In genomic region chr19:7673995-7674667, GRCh38 we compare ENCODE assay signal across 8 cellular contexts. TPM values are rescaled to one million over a fixed set of nuclear protein-coding genes. Genes with fewer than 3 reads are reported as not detected.
DNase-seq lines count a peak whose midpoint lies in the region; ATAC-seq, FAIRE-seq and TF ChIP-seq lines count a peak whose summit lies in the region.

No MANE protein-coding gene starts in this region.

- no peak overlapping the region for H3K9ac ChIP-seq in mammary epithelial cell (ENCODE audit: insufficient read depth, low read length)

- H3K27ac ChIP-seq in mammary epithelial cell (ENCODE audit: insufficient read depth, low read depth, low read length), result no peak overlapping the region
- no peak overlapping the region for H3K27ac ChIP-seq in right lobe of liver

- ATAC-seq in right lobe of liver (peak; percentile 77 to 93 (median 82)), GM19023 (IDR thresholded peaks at IDR 0.05; ENCODE audit: unreplicated experiment) (no peak), GM18517 (IDR thresholded peaks at IDR 0.05; ENCODE audit: unreplicated experiment) (no peak)

- H3K36me3 ChIP-seq in mammary epithelial cell (ENCODE audit: insufficient read depth, low read length) (no peaks in the 10 kb centered on the region), right lobe of liver (no peaks in the 10 kb centered on the region)

- intact Hi-C loops in mammary epithelial cell (cut with micrococcal nuclease) (no loop called here), right lobe of liver (cut with DNase I) (no loop called here)

- FAIRE-seq in HTR-8/SVneo (lab: Jason Lieb, UNC), result peak; percentile 36

- H3K4me1 ChIP-seq in mammary epithelial cell (ENCODE audit: insufficient read depth, low read length), result no peaks in the 10 kb centered on the region
- no peaks in the 10 kb centered on the region for H3K4me1 ChIP-seq in right lobe of liver

- in situ Hi-C loops in Caki2 (cut with HindIII; ENCODE audit: low pct_unique_long_range_greater_than_20kb, low sequenced_read_pairs) (no loop called here), mammary epithelial cell (cut with MboI; ENCODE audit: low sequenced_read_pairs in 2 of 2) (no loop called here)

- no peak for TF ChIP-seq CTCF in mammary epithelial cell (conservative IDR thresholded peaks at IDR 0.05 in 1 of 2, IDR thresholded peaks at IDR 0.05 in 1 of 2; ENCODE audit: extremely low read depth in 1 of 2, insufficient read depth in 1 of 2, low read depth in 1 of 2, low read length in 2 of 2)
- no peak for TF ChIP-seq CTCF in right lobe of liver (IDR thresholded peaks at IDR 0.05)

- no TSS peak for BruUV-seq in mammary epithelial cell (replicated peaks; lab: Mats Ljungman, UMichigan)

- H4K20me1 ChIP-seq in mammary epithelial cell (ENCODE audit: insufficient read depth, low read length), result no peaks in the 10 kb centered on the region

- DNase-seq in Caki2 (ENCODE audit: low read depth) (peak; percentile 50), HTR-8/SVneo (ENCODE audit: insufficient read length, low spot score) (peak; percentile 75), OCI-M2 (lab: John Stamatoyannopoulos, UW; ENCODE audit: unreplicated experiment) (peak; percentile 7), mammary epithelial cell (peak; percentile 41), right lobe of liver (peak; percentile 67 to 78 (median 73)), T-helper 9 cell (no peak)

- H3K9me3 ChIP-seq in mammary epithelial cell (replicated peaks; ENCODE audit: insufficient read depth, low read length) (no peaks in the 10 kb centered on the region), right lobe of liver (no peaks in the 10 kb centered on the region)

- no peak overlapping the region for H3K4me2 ChIP-seq in mammary epithelial cell (ENCODE audit: insufficient read depth, low read depth, low read length)

- WGBS in mammary epithelial cell (ENCODE audit: low coverage, missing lambda C conversion rate), result 42% methylated on average over 12 of the region's 12 CpGs
- WGBS in right lobe of liver (ENCODE audit: insufficient coverage, low coverage, low lambda C conversion rate, missing lambda C conversion rate), result 23% methylated on average over 10 of the region's 12 CpGs

- peaks cover 3% of the 10 kb centered on the region for H3K27me3 ChIP-seq in mammary epithelial cell (ENCODE audit: insufficient read depth, low read length)
- no peaks in the 10 kb centered on the region for H3K27me3 ChIP-seq in right lobe of liver

- dilution Hi-C loops in mammary epithelial cell (cut with HindIII; ENCODE audit: low sequenced_read_pairs), result loop anchor here (5.0 kb wide), 2 partner anchors 63 to 67 kb away; no protein-coding TSS in a partner anchor

- H3K4me3 ChIP-seq in mammary epithelial cell (replicated peaks in 1 of 3; ENCODE audit: insufficient read depth in 1 of 3, low read depth in 2 of 3, low read length in 3 of 3) (no peak overlapping the region), right lobe of liver (no peak overlapping the region)

- no peaks in the 10 kb centered on the region for H3K79me2 ChIP-seq in mammary epithelial cell (ENCODE audit: insufficient read depth, low read length)

- CTCF ChIA-PET in mammary epithelial cell (lab: Charles Lee; ENCODE audit: low non-redundant PET), result no interaction called here

- no peak for TF ChIP-seq POLR2A in right lobe of liver (IDR thresholded peaks at IDR 0.05)

- H2AFZ ChIP-seq in mammary epithelial cell (ENCODE audit: low read depth, low read length), result peak overlapping the region; percentile 26

RNA-seq across cellular contexts. Expression of gene MCEMP1, which starts 2.8 kb away (rescaled TPM):
- not detected in 2 replicates for total RNA-seq in Caki2 (2014; rRNA removed; shearing (Covaris generic); ENCODE audit: low replicate concordance)
- total RNA-seq in mammary epithelial cell (not detected), right lobe of liver (under 1 TPM; 0.11 to 0.86 (median 0.34) TPM)
- 0.11 TPM for polyA plus RNA-seq in mammary epithelial cell
- polyA minus RNA-seq in mammary epithelial cell, result not detected

RNA-seq across cellular contexts. Expression of gene RETN, which starts 5.3 kb away (rescaled TPM):
- not detected in 2 replicates for total RNA-seq in Caki2 (2014; rRNA removed; shearing (Covaris generic); ENCODE audit: low replicate concordance)
- total RNA-seq in mammary epithelial cell (not detected), right lobe of liver (1 to 10 TPM in 1 of 6 experiments, under 1 TPM in 1, not detected in 4; 0.63 to 2.4 TPM)
- not detected for polyA plus RNA-seq in mammary epithelial cell
- polyA minus RNA-seq in mammary epithelial cell, result not detected

RNA-seq across cellular contexts. Expression of gene TRAPPC5, which starts 6.5 kb away (rescaled TPM):
- total RNA-seq in Caki2 (2014; rRNA removed; shearing (Covaris generic); ENCODE audit: low replicate concordance), result 83.3 and 104 TPM in 2 replicates
- total RNA-seq in mammary epithelial cell, result 100 to 1,000 TPM in 1 of 2 donors, 10 to 100 TPM in 1; 41.8 to 129 TPM
- 50.9 TPM for polyA plus RNA-seq in mammary epithelial cell
- polyA minus RNA-seq in mammary epithelial cell, result 11.0 TPM
- 10 to 100 TPM; 41.7 to 66.5 (median 52.0) TPM for total RNA-seq in right lobe of liver

RNA-seq across cellular contexts. Expression of gene FCER2, which starts 27.8 kb away (rescaled TPM):
- total RNA-seq in Caki2 (2014; rRNA removed; shearing (Covaris generic); ENCODE audit: low replicate concordance), result not detected in 2 replicates
- total RNA-seq in mammary epithelial cell (not detected), right lobe of liver (under 1 TPM in 2 of 6 experiments, not detected in 4; 0.18 to 0.29 TPM)
- not detected for polyA plus RNA-seq in mammary epithelial cell
- polyA minus RNA-seq in mammary epithelial cell, result not detected

RNA-seq across cellular contexts. Expression of gene STXBP2, which starts 37.2 kb away (rescaled TPM):
- total RNA-seq in Caki2 (2014; rRNA removed; shearing (Covaris generic); ENCODE audit: low replicate concordance), result 7.1 and 14.5 TPM in 2 replicates
- 10 to 100 TPM; 34.3 to 82.0 TPM for total RNA-seq in mammary epithelial cell
- 78.1 TPM for polyA plus RNA-seq in mammary epithelial cell
- polyA minus RNA-seq in mammary epithelial cell, result 108 TPM
- total RNA-seq in right lobe of liver, result 10 to 100 TPM; 27.5 to 45.7 (median 39.1) TPM

Comparison
In these comparisons a context has a peak if more than half of its experiments do, and no peak if none do; other contexts are left out.
1. ATAC-seq: peak in right lobe of liver (4 of 4); none in GM19023 (single experiment) and GM18517 (single experiment).